ENCODE assay signal across 27 cellular contexts in the genomic region with DNA sequence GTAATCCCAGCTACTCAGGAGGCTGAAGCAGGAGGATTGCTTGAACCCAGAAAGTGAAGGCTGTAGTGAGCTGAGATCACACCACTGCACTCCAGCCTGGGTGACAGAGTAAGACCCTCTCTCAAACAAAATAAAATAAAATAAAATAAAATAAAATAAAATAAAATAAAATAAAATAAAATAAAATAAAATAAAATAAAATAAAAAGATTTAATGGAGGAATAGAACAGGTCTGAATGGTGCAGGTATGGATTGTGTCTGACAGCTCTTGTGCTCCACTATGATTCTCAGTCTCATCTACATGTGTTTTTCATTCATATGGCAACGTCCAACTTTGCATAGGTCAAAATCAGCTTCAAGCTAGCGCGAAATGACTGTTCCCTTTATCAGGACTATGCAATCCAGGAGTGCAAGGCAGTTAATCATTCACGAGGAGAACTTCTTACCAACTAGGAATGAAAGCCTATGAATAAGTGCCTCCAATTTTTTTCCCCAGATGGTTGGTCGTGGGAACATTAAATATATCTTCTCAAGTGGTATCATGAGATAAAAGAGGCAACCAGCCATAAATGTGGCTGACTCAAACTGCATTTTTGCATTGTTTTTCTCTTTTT.
"Had no signal": no experiment of that assay in that cellular context is flagged by ENCODE, and none has a peak within 500 bp of the region (broad histone marks: within the 10 kb centered on the region; RNA-seq: fewer than 3 reads in every experiment).

No MANE protein-coding gene starts in this region.

- H3K9me3 Mint-ChIP-seq: activated naive CD4-positive, alpha-beta T cell treated with anti-CD3 and anti-CD28 coated beads, Interleukin-2, amount 50 U/mL, for 24 hours; type B pancreatic cell had no signal

- H3K27ac Mint-ChIP-seq: activated CD4-positive, alpha-beta T cell treated with anti-CD3 and anti-CD28 coated beads for 36 hours; activated CD8-positive, alpha-beta memory T cell treated with anti-CD3 and anti-CD28 coated beads, Interleukin-2, amount 10 ng/mL, durations not matched to agents 7 days and 5 days; activated CD8-positive, alpha-beta T cell treated with anti-CD3 and anti-CD28 coated beads, Interleukin-2, amount 10 ng/mL, durations not matched to agents 7 days and 5 days; activated naive CD4-positive, alpha-beta T cell treated with anti-CD3 and anti-CD28 coated beads, Interleukin-2, amount 50 U/mL, for 24 hours; activated naive CD8-positive, alpha-beta T cell treated with anti-CD3 and anti-CD28 coated beads, Interleukin-2, amount 50 U/mL, for 24 hours; activated T-helper 2 cell treated with anti-CD3 and anti-CD28 coated beads, Interferon-gamma antibody, Interleukin-2, Interleukin-4, amounts not matched to agents 10 μg/mL and 5 μg/mL and 100 μg/mL, durations not matched to agents 14 hours and 24 hours and 36 hours; nephron; progenitor cell of endocrine pancreas; stimulated activated effector memory CD8-positive, alpha-beta T cell treated with anti-CD3 and anti-CD28 coated beads, Interleukin-12 subunit alpha, Interleukin-12 subunit beta, amount 100 ng/mL, for 72 hours; stimulated activated naive CD8-positive, alpha-beta T cell treated with anti-CD3 and anti-CD28 coated beads, Interleukin-15, amount 100 ng/mL, for 72 hours; T-helper 2 cell treated with Interferon-gamma antibody and Interleukin-4, amounts not matched to agents 5 μg/mL and 100 μg/mL, for 36 hours; type B pancreatic cell had no signal

- H3K4me3 ChIP-seq: coronary artery, dorsolateral prefrontal cortex, heart left ventricle, skin epidermis had no signal

- H3K4me1 Mint-ChIP-seq: activated CD4-positive, alpha-beta T cell treated with anti-CD3 and anti-CD28 coated beads for 36 hours; activated CD8-positive, alpha-beta memory T cell treated with anti-CD3 and anti-CD28 coated beads, Interleukin-2, amount 10 ng/mL, durations not matched to agents 7 days and 5 days; activated naive CD4-positive, alpha-beta T cell treated with anti-CD3 and anti-CD28 coated beads, Interleukin-2, amount 50 U/mL, for 24 hours; activated naive CD8-positive, alpha-beta T cell treated with anti-CD3 and anti-CD28 coated beads, Interleukin-2, amount 50 U/mL, for 24 hours; nephron; stimulated activated effector memory CD8-positive, alpha-beta T cell treated with anti-CD3 and anti-CD28 coated beads, Interleukin-12 subunit alpha, Interleukin-12 subunit beta, amount 100 ng/mL, for 72 hours; stimulated activated naive CD8-positive, alpha-beta T cell treated with anti-CD3 and anti-CD28 coated beads, Interleukin-15, amount 100 ng/mL, for 72 hours had no signal

- H3K4me1 ChIP-seq: heart left ventricle had no signal

- H3K4me3 Mint-ChIP-seq: activated CD4-positive, alpha-beta T cell treated with anti-CD3 and anti-CD28 coated beads for 36 hours; activated CD8-positive, alpha-beta memory T cell treated with anti-CD3 and anti-CD28 coated beads, Interleukin-2, amount 10 ng/mL, durations not matched to agents 7 days and 5 days; activated CD8-positive, alpha-beta T cell treated with anti-CD3 and anti-CD28 coated beads, Interleukin-2, amount 10 ng/mL, durations not matched to agents 7 days and 5 days; activated naive CD4-positive, alpha-beta T cell treated with anti-CD3 and anti-CD28 coated beads, Interleukin-2, amount 50 U/mL, for 24 hours; activated naive CD8-positive, alpha-beta T cell treated with anti-CD3 and anti-CD28 coated beads, Interleukin-2, amount 50 U/mL, for 24 hours; nephron; stimulated activated effector memory CD8-positive, alpha-beta T cell treated with anti-CD3 and anti-CD28 coated beads, Interleukin-12 subunit alpha, Interleukin-12 subunit beta, amount 100 ng/mL, for 72 hours; stimulated activated naive CD8-positive, alpha-beta T cell treated with anti-CD3 and anti-CD28 coated beads, Interleukin-15, amount 100 ng/mL, for 72 hours; T-helper 2 cell treated with Interferon-gamma antibody and Interleukin-4, amounts not matched to agents 5 μg/mL and 100 μg/mL, for 36 hours; type B pancreatic cell had no signal

- H3K27ac ChIP-seq: coronary artery, dorsolateral prefrontal cortex, heart left ventricle, skin epidermis had no signal

- H3K27me3 Mint-ChIP-seq: activated CD4-positive, alpha-beta T cell treated with anti-CD3 and anti-CD28 coated beads for 36 hours; activated CD8-positive, alpha-beta memory T cell treated with anti-CD3 and anti-CD28 coated beads, Interleukin-2, amount 10 ng/mL, durations not matched to agents 7 days and 5 days; activated naive CD4-positive, alpha-beta T cell treated with anti-CD3 and anti-CD28 coated beads, Interleukin-2, amount 50 U/mL, for 24 hours; activated naive CD8-positive, alpha-beta T cell treated with anti-CD3 and anti-CD28 coated beads, Interleukin-2, amount 50 U/mL, for 24 hours; progenitor cell of endocrine pancreas; stimulated activated naive CD8-positive, alpha-beta T cell treated with anti-CD3 and anti-CD28 coated beads, Interleukin-15, amount 100 ng/mL, for 72 hours; type B pancreatic cell had no signal

- DNase-seq: activated CD4-positive, alpha-beta T cell treated with anti-CD3 and anti-CD28 coated beads for 36 hours; activated CD4-positive, CD25-positive, alpha-beta regulatory T cell; activated CD8-positive, alpha-beta memory T cell treated with anti-CD3 and anti-CD28 coated beads, Interleukin-2, amount 10 ng/mL, durations not matched to agents 7 days and 5 days; activated CD8-positive, alpha-beta T cell treated with anti-CD3 and anti-CD28 coated beads, Interleukin-2, amount 10 ng/mL, durations not matched to agents 7 days and 5 days; activated naive CD8-positive, alpha-beta T cell treated with anti-CD3 and anti-CD28 coated beads, Interleukin-2, amount 50 U/mL, for 24 hours; activated T-cell treated with anti-CD3 and anti-CD28 coated beads, Interleukin-2, amount 50 U/mL, for 48 hours; dorsolateral prefrontal cortex; effector memory CD4-positive, alpha-beta T cell; foreskin fibroblast; heart left ventricle; mammary epithelial cell; retina; stimulated activated CD4-positive, alpha-beta T cell treated with anti-CD3 and anti-CD28 coated beads, Interleukin-12 subunit alpha, Interleukin-12 subunit beta, amount 100 ng/mL, for 4 hours; stimulated activated CD4-positive, alpha-beta T cell treated with anti-CD3 and anti-CD28 coated beads, Interleukin-4, amount 100 ng/mL, for 1 hour; stimulated activated naive CD8-positive, alpha-beta T cell treated with anti-CD3 and anti-CD28 coated beads, Interleukin-15, amount 100 ng/mL, for 72 hours; substantia nigra; T-helper 1 cell had no signal

- H3K36me3 Mint-ChIP-seq: activated CD8-positive, alpha-beta memory T cell treated with anti-CD3 and anti-CD28 coated beads, Interleukin-2, amount 10 ng/mL, durations not matched to agents 7 days and 5 days; activated naive CD4-positive, alpha-beta T cell treated with anti-CD3 and anti-CD28 coated beads, Interleukin-2, amount 50 U/mL, for 24 hours; stimulated activated effector memory CD8-positive, alpha-beta T cell treated with anti-CD3 and anti-CD28 coated beads, Interleukin-12 subunit alpha, Interleukin-12 subunit beta, amount 100 ng/mL, for 72 hours; type B pancreatic cell had no signal

- ATAC-seq: activated CD4-positive, alpha-beta T cell treated with anti-CD3 and anti-CD28 coated beads for 36 hours; activated CD8-positive, alpha-beta memory T cell treated with anti-CD3 and anti-CD28 coated beads, Interleukin-2, amount 10 ng/mL, durations not matched to agents 7 days and 5 days; activated CD8-positive, alpha-beta T cell treated with anti-CD3 and anti-CD28 coated beads, Interleukin-2, amount 10 ng/mL, durations not matched to agents 7 days and 5 days; activated naive CD8-positive, alpha-beta T cell treated with anti-CD3 and anti-CD28 coated beads, Interleukin-2, amount 50 U/mL, for 24 hours; heart left ventricle; sciatic nerve; stimulated activated effector memory CD8-positive, alpha-beta T cell treated with anti-CD3 and anti-CD28 coated beads, Interleukin-12 subunit alpha, Interleukin-12 subunit beta, amount 100 ng/mL, for 72 hours; stimulated activated naive CD8-positive, alpha-beta T cell treated with anti-CD3 and anti-CD28 coated beads, Interleukin-15, amount 100 ng/mL, for 72 hours had no signal

- H3K27me3 ChIP-seq: dorsolateral prefrontal cortex, heart left ventricle had no signal

- H3K36me3 ChIP-seq: heart left ventricle had no signal
